13 cellular contexts compared by ENCODE assay signal in the genomic region with DNA sequence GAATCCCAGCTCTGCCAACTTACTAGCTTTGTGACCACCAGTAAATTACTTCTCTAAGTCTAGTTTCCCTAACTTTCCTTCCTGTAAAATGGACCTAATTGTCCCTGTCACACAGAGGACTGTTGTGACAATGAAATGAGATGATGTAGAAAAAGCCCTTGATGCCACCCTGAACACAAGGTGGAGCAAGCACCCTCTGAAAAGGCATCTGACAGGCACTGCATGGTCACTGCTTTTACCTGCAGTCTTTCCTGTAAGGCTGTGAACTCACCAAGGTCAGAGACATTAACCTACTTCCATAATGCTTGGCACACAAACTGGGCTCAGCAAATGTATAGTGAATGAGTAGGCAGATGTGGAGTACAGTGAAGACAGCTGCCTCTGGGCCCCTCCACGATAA. TPM values are rescaled to one million over a fixed set of nuclear protein-coding genes. Genes with fewer than 3 reads are reported as not detected.
A peak's percentile ranks its signal among the peaks of the same experiment; 100 is the strongest.
DNase-seq lines count a peak whose midpoint lies in the region; ATAC-seq, FAIRE-seq and TF ChIP-seq lines count a peak whose summit lies in the region.
"Had no signal": no experiment of that assay in that cellular context is flagged by ENCODE, and none has a peak within 500 bp of the region (broad histone marks: within the 10 kb centered on the region; RNA-seq: fewer than 3 reads in every experiment).

No MANE protein-coding gene starts in this region.

- BruUV-seq in HCT116 (replicated peaks; lab: Mats Ljungman, UMichigan) = no TSS peak
- BruUV-seq in HepG2 (replicated peaks; lab: Mats Ljungman, UMichigan) = no TSS peak

- 88% methylated on average over 1 of the region's 1 CpG for WGBS in HepG2 (ENCODE audit: low lambda C conversion rate)
- no CpG with 5 or more reads among the region's 1 CpG for WGBS in trophoblast cell (ENCODE audit: extremely low coverage, insufficient coverage, insufficient read length)

- H2BK12ac ChIP-seq in trophoblast cell (ENCODE audit: low read length) = no peak overlapping the region

- no peak overlapping the region for H2BK5ac ChIP-seq in trophoblast cell (ENCODE audit: low read depth, low read length, poor library complexity)

- H2BK120ac ChIP-seq in trophoblast cell (ENCODE audit: insufficient read depth, low read length, poor library complexity) = no peak overlapping the region

- H4K8ac ChIP-seq in trophoblast cell (ENCODE audit: low read depth, low read length) = no peak overlapping the region

- H3K9ac ChIP-seq in HCT116 (ENCODE audit: low read length) = no peak overlapping the region
- no peak overlapping the region for H3K9ac ChIP-seq in HepG2 (ENCODE audit: insufficient read depth, low read depth, low read length)
- no peak overlapping the region for H3K9ac ChIP-seq in trophoblast cell (ENCODE audit: low read length)

- H3K36me3 Mint-ChIP-seq in CD8-positive, alpha-beta T cell = peaks cover 33% of the 10 kb centered on the region
- H3K36me3 Mint-ChIP-seq in activated CD4-positive, alpha-beta memory T cell treated with anti-CD3 and anti-CD28 coated beads for 36 hours = peaks cover 9% of the 10 kb centered on the region

- H3K9me2 ChIP-seq in HCT116 (ENCODE audit: insufficient read depth) = no peaks in the 10 kb centered on the region

- H3K23ac ChIP-seq in trophoblast cell (ENCODE audit: low read length) = no peak overlapping the region

- H3K27me3 Mint-ChIP-seq in CD8-positive, alpha-beta T cell (ENCODE audit: low read depth) = no peaks in the 10 kb centered on the region
- no peaks in the 10 kb centered on the region for H3K27me3 Mint-ChIP-seq in activated CD4-positive, alpha-beta memory T cell treated with anti-CD3 and anti-CD28 coated beads for 36 hours

- H3K4ac ChIP-seq in trophoblast cell (ENCODE audit: low read depth, low read length) = no peak overlapping the region

- no peak for ATAC-seq in CD8-positive, alpha-beta T cell
- peak; percentile 49 for ATAC-seq in HCT116
- peak; percentile 22; the same call in 2 of the 3 replicates for ATAC-seq in HepG2
- ATAC-seq: activated CD4-positive, CD25-positive, alpha-beta regulatory T cell treated with anti-CD3 and anti-CD28 coated beads, Interleukin-2, amount 50 U/mL, for 24 hours; left colon had no signal

- no peak overlapping the region for H2AK5ac ChIP-seq in trophoblast cell (ENCODE audit: low read length)

- H3K4me3 Mint-ChIP-seq in CD8-positive, alpha-beta T cell = no peak overlapping the region
- H3K4me3 Mint-ChIP-seq in activated CD4-positive, alpha-beta memory T cell treated with anti-CD3 and anti-CD28 coated beads for 36 hours = no peak overlapping the region

- FAIRE-seq in HepG2 (lab: Jason Lieb, UNC) = no peak
- FAIRE-seq: GM19239 had no signal

- H3K27ac ChIP-seq in CD8-positive, alpha-beta T cell (ENCODE audit: low read depth, low read length) = no peak overlapping the region
- H3K27ac ChIP-seq in HCT116 (ENCODE audit: low read depth, low read length) = no peak overlapping the region
- H3K27ac ChIP-seq in HepG2 (ENCODE audit: extremely low read length, insufficient read depth, low read length) = no peak overlapping the region
- no peak overlapping the region for H3K27ac ChIP-seq in trophoblast cell (ENCODE audit: low read depth, low read length)
- H3K27ac ChIP-seq: esophagus muscularis mucosa, tibial artery had no signal

- TF ChIP-seq EP300 in HepG2 (IDR thresholded peaks at IDR 0.05; ENCODE audit: low read depth in 2 of 2, low read length in 2 of 2) (no peak), HepG2 (CRISPR knock-in tag; IDR thresholded peaks at IDR 0.05; ENCODE audit: borderline replicate concordance) (no peak)

- peaks cover 1% of the 10 kb centered on the region for H3K36me3 ChIP-seq in CD8-positive, alpha-beta T cell (ENCODE audit: insufficient read depth, low read length)
- H3K36me3 ChIP-seq in HCT116 (ENCODE audit: control insufficient read depth in 1 of 2, insufficient read depth in 2 of 2, low read length in 2 of 2) (peaks cover 0 to 5% of the 10 kb centered on the region in 2 experiments; a peak in 2 of 4 replicates), HepG2 (replicated peaks in 1 of 2; ENCODE audit: control insufficient read depth in 1 of 2, insufficient read depth in 2 of 2, low read length in 2 of 2) (peaks cover 7 to 15% of the 10 kb centered on the region in 2 experiments), trophoblast cell (ENCODE audit: control insufficient read depth in 1 of 2, insufficient read depth in 2 of 2, low read length in 2 of 2) (peaks cover 6 to 12% of the 10 kb centered on the region in 2 experiments)

- H3K79me2 ChIP-seq in HCT116 (ENCODE audit: insufficient read depth, low read length) (no peaks in the 10 kb centered on the region), HepG2 (ENCODE audit: insufficient read depth, low read length) (no peaks in the 10 kb centered on the region), trophoblast cell (ENCODE audit: control insufficient read depth, insufficient read depth, low read length, poor library complexity) (no peaks in the 10 kb centered on the region)

- H3K4me2 ChIP-seq in HCT116 (ENCODE audit: low read length) (no peak overlapping the region), HepG2 (ENCODE audit: low read depth, low read length) (no peak overlapping the region), trophoblast cell (ENCODE audit: low read length) (no peak overlapping the region)

- TF ChIP-seq RAD21 in HCT116 (IDR thresholded peaks at IDR 0.05; ENCODE audit: low read depth) (peak; percentile 30; the same call in 1 of the 2 replicates), HepG2 (CRISPR knock-in tag; IDR thresholded peaks at IDR 0.05) (no peak)

- no peak overlapping the region for H3K14ac ChIP-seq in trophoblast cell (ENCODE audit: low read length)

- H3K18ac ChIP-seq in trophoblast cell (ENCODE audit: low read length) = no peak overlapping the region

- H2AFZ ChIP-seq in HCT116 (ENCODE audit: low read depth, low read length, poor library complexity, severe bottlenecking) = no peak overlapping the region
- H2AFZ ChIP-seq in HepG2 (ENCODE audit: low read length) = no peak overlapping the region
- H2AFZ ChIP-seq in trophoblast cell (ENCODE audit: insufficient read depth, low read length, poor library complexity) = no peak overlapping the region

- TF ChIP-seq CTCF in CD8-positive, alpha-beta T cell (IDR thresholded peaks at IDR 0.05) = no peak
- TF ChIP-seq CTCF in HCT116 (IDR thresholded peaks at IDR 0.05 in 2 of 3, conservative IDR thresholded peaks at IDR 0.05 in 1 of 3; ENCODE audit: borderline replicate concordance in 1 of 3, insufficient read depth in 1 of 3, low read depth in 2 of 3, low read length in 2 of 3) = 0 out of 6 replicates have a peak, but pooled peaks of 1 of the 3 experiments have one; percentile 14
- TF ChIP-seq CTCF in HepG2 (CRISPR knock-in tag; IDR thresholded peaks at IDR 0.05) = no peak

- H4K20me1 ChIP-seq in HCT116 (ENCODE audit: insufficient read depth) = no peaks in the 10 kb centered on the region
- H4K20me1 ChIP-seq in HepG2 (ENCODE audit: insufficient read depth, low read length) = no peaks in the 10 kb centered on the region

- no peaks in the 10 kb centered on the region for H3K9me3 ChIP-seq in CD8-positive, alpha-beta T cell (ENCODE audit: low read length)
- H3K9me3 ChIP-seq in HCT116 (ENCODE audit: control insufficient read depth in 1 of 2, insufficient read depth in 1 of 2, low read depth in 1 of 2, low read length in 2 of 2) (no peaks in the 10 kb centered on the region), HepG2 (ENCODE audit: low read length) (no peaks in the 10 kb centered on the region), trophoblast cell (ENCODE audit: insufficient read depth, low read depth, low read length) (no peaks in the 10 kb centered on the region)
- H3K9me3 ChIP-seq: esophagus muscularis mucosa, tibial artery had no signal

- H3K4me1 ChIP-seq in CD8-positive, alpha-beta T cell (ENCODE audit: insufficient read depth, low read length) = peaks cover 18% of the 10 kb centered on the region
- H3K4me1 ChIP-seq in HCT116 (ENCODE audit: control insufficient read depth in 1 of 2, insufficient read depth in 2 of 2, low read length in 2 of 2) (peaks cover 2 to 10% of the 10 kb centered on the region in 2 experiments; a peak in 2 of 4 replicates), HepG2 (ENCODE audit: insufficient read depth, low read length) (peaks cover 30% of the 10 kb centered on the region), trophoblast cell (ENCODE audit: control insufficient read depth in 1 of 2, insufficient read depth in 2 of 2, low read length in 2 of 2) (peaks cover 5 to 10% of the 10 kb centered on the region in 2 experiments)

- POLR2A ChIA-PET in CD8-positive, alpha-beta T cell (lab: Charles Lee) = no interaction called here
- POLR2A ChIA-PET in HCT116 (lab: Charles Lee) (no interaction called here), HepG2 (lab: Yijun Ruan, JAX) (no interaction called here)
- POLR2A ChIA-PET in activated CD4-positive, alpha-beta memory T cell treated with anti-CD3 and anti-CD28 coated beads for 36 hours (lab: Charles Lee) = interaction anchor here (0.8 to 4.2 kb wide), 2 partner anchors 10 to 64 kb away, joined by 3 to 19 read pairs; a partner anchor contains a TSS

- H3K79me1 ChIP-seq in trophoblast cell (ENCODE audit: low read length) = no peaks in the 10 kb centered on the region

- no peak for TF ChIP-seq POLR2A in HCT116 (IDR thresholded peaks at IDR 0.05; ENCODE audit: borderline replicate concordance, extremely low read depth, insufficient read depth, insufficient read length)
- no peak for TF ChIP-seq POLR2A in HepG2 (IDR thresholded peaks at IDR 0.05; ENCODE audit: insufficient read depth in 1 of 2, low read depth in 2 of 2, low read length in 2 of 2)

- DNase-seq in CD8-positive, alpha-beta T cell = no peak
- DNase-seq in HCT116 (ENCODE audit: low read depth, low spot score) (no peak), HepG2 (ENCODE audit: low spot score) (no peak), NCI-H226 (no peak), NCI-H146 treated with DMSO at 0.1 percent for 48 hours (lab: John Stamatoyannopoulos, UW; ENCODE audit: unreplicated experiment) (no peak), trophoblast cell (no peak)
- DNase-seq in activated CD4-positive, alpha-beta memory T cell treated with anti-CD3 and anti-CD28 coated beads for 36 hours = no peak
- DNase-seq: left colon, NCI-H1048, tibial artery had no signal

- no peak overlapping the region for H4K91ac ChIP-seq in trophoblast cell (ENCODE audit: low read depth, low read length)

- RAD21 ChIA-PET in HCT116 (lab: Charles Lee; ENCODE audit: low non-redundant PET in 1 of 2, low total read pairs in 2 of 2, uncharacterized antibody in 2 of 2, unreplicated experiment in 2 of 2) = no interaction called here

- peaks cover 33% of the 10 kb centered on the region for H3K4me1 Mint-ChIP-seq in CD8-positive, alpha-beta T cell (ENCODE audit: low read depth)
- H3K4me1 Mint-ChIP-seq in activated CD4-positive, alpha-beta memory T cell treated with anti-CD3 and anti-CD28 coated beads for 36 hours (ENCODE audit: low read depth) = peaks cover 33% of the 10 kb centered on the region

- H4K12ac ChIP-seq in trophoblast cell (ENCODE audit: low read depth, low read length) = no peak overlapping the region

- no peaks in the 10 kb centered on the region for H3K27me3 ChIP-seq in CD8-positive, alpha-beta T cell (ENCODE audit: insufficient read depth, low read length)
- no peaks in the 10 kb centered on the region for H3K27me3 ChIP-seq in HCT116 (ENCODE audit: insufficient read depth, low read length)
- no peaks in the 10 kb centered on the region for H3K27me3 ChIP-seq in HepG2 (ENCODE audit: control insufficient read depth in 1 of 2, insufficient read depth in 2 of 2, low read length in 2 of 2)
- no peaks in the 10 kb centered on the region for H3K27me3 ChIP-seq in trophoblast cell (ENCODE audit: insufficient read depth, low read length)
- H3K27me3 ChIP-seq: esophagus muscularis mucosa, tibial artery had no signal

- H3K4me3 ChIP-seq in CD8-positive, alpha-beta T cell (ENCODE audit: low read depth, low read length) = no peak overlapping the region
- no peak overlapping the region for H3K4me3 ChIP-seq in HCT116 (replicated peaks in 1 of 2; ENCODE audit: low read depth in 1 of 2, low read length in 2 of 2)
- H3K4me3 ChIP-seq in HepG2 (replicated peaks in 1 of 3; ENCODE audit: insufficient read depth in 1 of 3, low read depth in 2 of 3, low read length in 3 of 3) = no peak overlapping the region
- H3K4me3 ChIP-seq in trophoblast cell (ENCODE audit: low read depth, low read length) = no peak overlapping the region
- H3K4me3 ChIP-seq: esophagus muscularis mucosa, tibial artery had no signal

- CTCF ChIA-PET in CD8-positive, alpha-beta T cell (lab: Charles Lee) = interaction anchor here (0.6 kb wide), 1 partner anchor 680 kb away, joined by 3 read pairs; no protein-coding TSS in a partner anchor
- CTCF ChIA-PET in HCT116 (lab: Charles Lee) = no interaction called here
- CTCF ChIA-PET in activated CD4-positive, alpha-beta memory T cell treated with anti-CD3 and anti-CD28 coated beads for 36 hours (lab: Charles Lee) = interaction anchor here (0.9 to 3.0 kb wide), 3 partner anchors 44 to 118 kb away, joined by 4 to 15 read pairs (median 6); a partner anchor contains a TSS
- CTCF ChIA-PET in HepG2 (lab: Yijun Ruan, JAX; ENCODE audit: low intra/inter-chr PET ratio, low total read pairs) = no interaction called here

- H3K27ac Mint-ChIP-seq in CD8-positive, alpha-beta T cell = peak overlapping the region; percentile 84
- peak overlapping the region; percentile 49 for H3K27ac Mint-ChIP-seq in activated CD4-positive, alpha-beta memory T cell treated with anti-CD3 and anti-CD28 coated beads for 36 hours

- intact Hi-C loops in CD8-positive, alpha-beta T cell (cut with DNase I, micrococcal nuclease) = no loop called here
- intact Hi-C loops in HCT116 (cut with micrococcal nuclease) (no loop called here), HepG2 (cut with micrococcal nuclease; ENCODE audit: unreplicated experiment) (no loop called here)
- intact Hi-C loops in activated CD4-positive, alpha-beta memory T cell treated with anti-CD3 and anti-CD28 coated beads for 36 hours (cut with micrococcal nuclease) = loop anchor here (2.0 to 10.0 kb wide), 2 partner anchors 118 to 402 kb away; a partner anchor contains a TSS

- in situ Hi-C loops in HepG2 (cut with HindIII; ENCODE audit: extremely low pct_ligation_motif_present, low pct_unique_long_range_greater_than_20kb) = no loop called here

- no peaks in the 10 kb centered on the region for H3K9me3 Mint-ChIP-seq in CD8-positive, alpha-beta T cell
- no peaks in the 10 kb centered on the region for H3K9me3 Mint-ChIP-seq in activated CD4-positive, alpha-beta memory T cell treated with anti-CD3 and anti-CD28 coated beads for 36 hours

RNA-seq across cellular contexts. Expression of a gene that starts 6.1 kb away (rescaled TPM):
- 1 to 10 TPM; 5.4 to 6.0 TPM for total RNA-seq in CD8-positive, alpha-beta T cell
- total RNA-seq in HCT116 (2021; ENCODE audit: unreplicated experiment) (4.7 TPM), HepG2 (2016; rRNA removed; fragmentation: Illumina TruSeq; extraction: Trizol) (6.0 and 9.3 TPM in 2 replicates)
- 3.1 and 3.8 TPM in 2 replicates for polyA plus RNA-seq in HCT116 (2012)
- 1 to 10 TPM; 5.1 to 6.7 TPM for total RNA-seq in activated CD4-positive, alpha-beta memory T cell treated with anti-CD3 and anti-CD28 coated beads for 36 hours
- 1.5 and 1.9 TPM in 2 replicates for total RNA-seq in HepG2 (2016; cell fraction: cytosol; rRNA removed; fragmentation: Illumina TruSeq; extraction: Trizol; ENCODE audit: low read depth)
- 7.4 and 9.7 TPM in 2 replicates for total RNA-seq in HepG2 (2016; cell fraction: insoluble cytoplasmic fraction; rRNA removed; fragmentation: Illumina TruSeq; extraction: Trizol)
- total RNA-seq in HepG2 (2016; cell fraction: membrane; rRNA removed; fragmentation: Illumina TruSeq; extraction: Trizol) = 3.7 and 5.5 TPM in 2 replicates
- total RNA-seq in HepG2 (2016; cell fraction: nucleus; rRNA removed; fragmentation: Illumina TruSeq; extraction: Trizol) = 9.1 TPM in 2 replicates
- polyA plus RNA-seq in HepG2 (2011; rRNA removed) = 10.2 and 10.9 TPM in 2 replicates
- 10.4 and 13.6 TPM in 2 replicates for polyA plus RNA-seq in HepG2 (2011; cell fraction: cytosol; rRNA removed)
- polyA plus RNA-seq in HepG2 (2011; cell fraction: nucleus; rRNA removed) = 5.6 and 5.9 TPM in 2 replicates
- 3.1 and 5.5 TPM in 2 replicates for polyA plus RNA-seq in HepG2 (2012)
- 1.0 and 1.6 TPM in 2 replicates for polyA plus RNA-seq in HepG2 (2016; cell fraction: cytosol; fragmentation: Illumina TruSeq; extraction: Trizol; ENCODE audit: low read depth)
- polyA plus RNA-seq in HepG2 (2016; cell fraction: insoluble cytoplasmic fraction; fragmentation: Illumina TruSeq; extraction: Trizol; ENCODE audit: low read depth) = 5.0 and 5.6 TPM in 2 replicates
- 2.8 and 2.9 TPM in 2 replicates for polyA plus RNA-seq in HepG2 (2016; cell fraction: membrane; fragmentation: Illumina TruSeq; extraction: Trizol; ENCODE audit: low read depth)
- polyA plus RNA-seq in HepG2 (2016; cell fraction: nucleus; fragmentation: Illumina TruSeq; extraction: Trizol; ENCODE audit: insufficient read depth, low read depth) = 10.8 and 11.0 TPM in 2 replicates
- polyA minus RNA-seq in HepG2 (2011; rRNA and poly(A)+ RNA removed; ENCODE audit: low replicate concordance) = 10.3 and 20.0 TPM in 2 replicates
- polyA minus RNA-seq in HepG2 (2011; cell fraction: cytosol; rRNA and poly(A)+ RNA removed) = 3.7 and 5.4 TPM in 2 replicates
- 12.2 and 15.7 TPM in 2 replicates for polyA minus RNA-seq in HepG2 (2011; cell fraction: nucleus; rRNA and poly(A)+ RNA removed)
- polyA plus RNA-seq in trophoblast cell (2013) = 5.6 TPM in 2 replicates

Comparison
In these comparisons a context has a peak if more than half of its experiments do, and no peak if none do; other contexts are left out.
1. CTCF ChIA-PET loops: an anchor here in CD8-positive, alpha-beta T cell (0.6 kb wide) and activated CD4-positive, alpha-beta memory T cell treated with anti-CD3 and anti-CD28 coated beads for 36 hours (0.9 to 3.0 kb wide); none called in HCT116 and HepG2.